ENCODE assay signal across 10 cellular contexts in genomic region chr11:110818032-110818687, GRCh38.
DNase-seq lines count a peak whose midpoint lies in the region; ATAC-seq, FAIRE-seq and TF ChIP-seq lines count a peak whose summit lies in the region.
"Had no signal": no experiment of that assay in that cellular context is flagged by ENCODE, and none has a peak within 500 bp of the region (broad histone marks: within the 10 kb centered on the region; RNA-seq: fewer than 3 reads in every experiment).

No MANE protein-coding gene starts in this region.

- H4K20me1 ChIP-seq in astrocyte (ENCODE audit: insufficient read depth, low read length) = no peaks in the 10 kb centered on the region

- H3K79me2 ChIP-seq in astrocyte (ENCODE audit: insufficient read depth, low read length) = no peaks in the 10 kb centered on the region

- H2BK5ac ChIP-seq in mesenchymal stem cell (ENCODE audit: low read depth, low read length, poor library complexity, severe bottlenecking) = no peak overlapping the region

- no peak overlapping the region for H3K4me2 ChIP-seq in astrocyte (ENCODE audit: low read length)
- H3K4me2 ChIP-seq in mesenchymal stem cell (ENCODE audit: low read length, poor library complexity, severe bottlenecking) = no peak overlapping the region

- H3K9me3 Mint-ChIP-seq in astrocyte (ENCODE audit: unreplicated experiment) = peaks cover 2% of the 10 kb centered on the region

- H3K4me3 ChIP-seq in HEK293 (ENCODE audit: low read depth, low read length) (no peak overlapping the region), astrocyte (ENCODE audit: insufficient read depth, low read depth, low read length) (no peak overlapping the region), mesenchymal stem cell (ENCODE audit: insufficient read depth in 1 of 2, low read depth in 1 of 2, low read length in 2 of 2) (no peak overlapping the region), psoas muscle (no peak overlapping the region)

- no peak overlapping the region for H4K91ac ChIP-seq in mesenchymal stem cell (ENCODE audit: low read length)

- POLR2A ChIA-PET in HEK293 (lab: Yijun Ruan, JAX) = no interaction called here

- no peaks in the 10 kb centered on the region for H3K4me1 Mint-ChIP-seq in astrocyte (ENCODE audit: low read depth, unreplicated experiment)
- H3K4me1 Mint-ChIP-seq in T-helper 17 cell = no peaks in the 10 kb centered on the region

- no peaks in the 10 kb centered on the region for H3K4me1 ChIP-seq in HEK293 (ENCODE audit: control insufficient read depth, insufficient read depth, low read length)
- no peaks in the 10 kb centered on the region for H3K4me1 ChIP-seq in astrocyte (ENCODE audit: insufficient read depth, low read length)
- H3K4me1 ChIP-seq in mesenchymal stem cell (ENCODE audit: control insufficient read depth, insufficient read depth, low read depth, low read length) = no peaks in the 10 kb centered on the region
- H3K4me1 ChIP-seq in psoas muscle = no peaks in the 10 kb centered on the region
- H3K4me1 ChIP-seq: Caco-2 had no signal

- H3K9me3 ChIP-seq in HEK293 (ENCODE audit: control insufficient read depth, insufficient read depth, low read depth, low read length) (no peaks in the 10 kb centered on the region), astrocyte (ENCODE audit: insufficient read depth, low read depth, low read length) (no peaks in the 10 kb centered on the region), mesenchymal stem cell (ENCODE audit: control insufficient read depth, low read length) (no peaks in the 10 kb centered on the region), psoas muscle (peaks cover 9% of the 10 kb centered on the region), T-helper 17 cell (ENCODE audit: control insufficient read depth, low read length, poor library complexity, severe bottlenecking) (no peaks in the 10 kb centered on the region)

- no peak overlapping the region for H2BK12ac ChIP-seq in mesenchymal stem cell (ENCODE audit: low read length in 2 of 2)

- no peak overlapping the region for H3K23ac ChIP-seq in mesenchymal stem cell (ENCODE audit: low read length in 2 of 2)

- H3K27me3 ChIP-seq in astrocyte (ENCODE audit: insufficient read depth, low read length) (no peaks in the 10 kb centered on the region), mesenchymal stem cell (ENCODE audit: control insufficient read depth in 1 of 2, insufficient read depth in 1 of 2, low read length in 2 of 2) (no peaks in the 10 kb centered on the region), psoas muscle (ENCODE audit: insufficient read depth in 3 of 3, low read length in 2 of 3) (no peaks in the 10 kb centered on the region)
- H3K27me3 ChIP-seq: brain microvascular endothelial cell had no signal

- H3K4me3 Mint-ChIP-seq in astrocyte (ENCODE audit: unreplicated experiment) (no peak overlapping the region), T-helper 17 cell (no peak overlapping the region)

- H3K18ac ChIP-seq in mesenchymal stem cell (ENCODE audit: low read depth in 1 of 2, low read length in 2 of 2) = no peak overlapping the region

- H4K8ac ChIP-seq in mesenchymal stem cell (ENCODE audit: low read length) = no peak overlapping the region

- DNase-seq in M059J (ENCODE audit: low read depth) (peak; percentile 80), astrocyte (ENCODE audit: low read depth) (peak; percentile 60), mesenchymal stem cell (peak; percentile 20), psoas muscle (no peak), GM03348 (ENCODE audit: low spot score) (no peak), T-helper 17 cell (no peak)
- DNase-seq: brain microvascular endothelial cell, GOT3 had no signal

- TF ChIP-seq CTCF in HEK293 (tag by site-specific recombination; IDR thresholded peaks at IDR 0.05) (no peak), astrocyte (IDR thresholded peaks at IDR 0.05; ENCODE audit: insufficient read depth, low read depth, low read length) (no peak), psoas muscle (IDR thresholded peaks at IDR 0.05) (no peak)

- H3K36me3 Mint-ChIP-seq in astrocyte (ENCODE audit: low read depth, unreplicated experiment) (no peaks in the 10 kb centered on the region), T-helper 17 cell (ENCODE audit: low read depth) (no peaks in the 10 kb centered on the region)

- no peaks in the 10 kb centered on the region for H3K79me1 ChIP-seq in mesenchymal stem cell (replicated peaks; ENCODE audit: low read length, poor library complexity, severe bottlenecking)

- no peak overlapping the region for H2BK15ac ChIP-seq in mesenchymal stem cell (ENCODE audit: low read depth, poor library complexity, severe bottlenecking)

- WGBS in mesenchymal stem cell = 67% methylated on average over 5 of the region's 6 CpGs
- 86 to 88% (median 86%) methylated on average over 6 of the region's 6 CpGs for WGBS in psoas muscle, 3 donors

- H3K27ac ChIP-seq in HEK293 (ENCODE audit: extremely low read depth, low read depth, low read length) (no peak overlapping the region), astrocyte (ENCODE audit: low read depth, low read length) (no peak overlapping the region), mesenchymal stem cell (ENCODE audit: low read length, poor library complexity, severe bottlenecking) (no peak overlapping the region), psoas muscle (no peak overlapping the region)
- H3K27ac ChIP-seq: brain microvascular endothelial cell had no signal

- H3K27me3 Mint-ChIP-seq in astrocyte (ENCODE audit: low read depth, unreplicated experiment) = peaks cover 6% of the 10 kb centered on the region
- no peaks in the 10 kb centered on the region for H3K27me3 Mint-ChIP-seq in T-helper 17 cell

- no peak overlapping the region for H2AK5ac ChIP-seq in mesenchymal stem cell (ENCODE audit: low read length, severe bottlenecking)

- ATAC-seq in psoas muscle (no peak), T-helper 17 cell (no peak)

- intact Hi-C loops in psoas muscle (cut with DNase I) = no loop called here

- CTCF ChIA-PET in HEK293 (lab: Yijun Ruan, JAX) = no interaction called here

- FAIRE-seq in astrocyte (lab: Jason Lieb, UNC) = no peak

- no peak overlapping the region for H3K14ac ChIP-seq in mesenchymal stem cell (ENCODE audit: low read length in 2 of 2)

- no peak overlapping the region for H2AFZ ChIP-seq in astrocyte (ENCODE audit: low read depth, low read length)
- H2AFZ ChIP-seq in mesenchymal stem cell (ENCODE audit: low read depth, low read length) = no peak overlapping the region

- H2BK120ac ChIP-seq in mesenchymal stem cell (ENCODE audit: low read depth, low read length) = no peak overlapping the region

- H3K36me3 ChIP-seq in HEK293 (ENCODE audit: control insufficient read depth in 2 of 2, insufficient read depth in 1 of 2, low read length in 2 of 2) (no peaks in the 10 kb centered on the region), astrocyte (ENCODE audit: insufficient read depth, low read length) (no peaks in the 10 kb centered on the region), mesenchymal stem cell (ENCODE audit: control insufficient read depth in 1 of 2, insufficient read depth in 2 of 2, low read depth in 1 of 2, low read length in 2 of 2) (no peaks in the 10 kb centered on the region), psoas muscle (ENCODE audit: insufficient read depth in 1 of 2, low read depth in 1 of 2) (no peaks in the 10 kb centered on the region)
- H3K36me3 ChIP-seq: brain microvascular endothelial cell had no signal

- no peak overlapping the region for H3K4ac ChIP-seq in mesenchymal stem cell (ENCODE audit: low read depth in 1 of 2, low read length in 2 of 2)

- no peak overlapping the region for H3K9ac ChIP-seq in astrocyte (ENCODE audit: low read length)
- no peak overlapping the region for H3K9ac ChIP-seq in mesenchymal stem cell (ENCODE audit: low read length)

- H3K27ac Mint-ChIP-seq in astrocyte (ENCODE audit: unreplicated experiment) = peak overlapping the region; percentile 53
- H3K27ac Mint-ChIP-seq in T-helper 17 cell = no peak overlapping the region

TF ChIP-seq in HEK293, 187 proteins besides CTCF, POLR2A, EP300 and RAD21 (continues in another document):
- no peak for TF ChIP-seq ZEB2 (tag by site-specific recombination; IDR thresholded peaks at IDR 0.05)
- TF ChIP-seq ZNF157 (tag by site-specific recombination; IDR thresholded peaks at IDR 0.05) = no peak
- TF ChIP-seq ZSCAN16 (tag by site-specific recombination; IDR thresholded peaks at IDR 0.05) = no peak
- TF ChIP-seq SETDB1 (IDR thresholded peaks at IDR 0.05; ENCODE audit: insufficient read length, low read length) = peak; percentile 67
- TF ChIP-seq FEZF1 (tag by site-specific recombination; IDR thresholded peaks at IDR 0.05) = no peak
- TF ChIP-seq SCRT2 (tag by site-specific recombination; IDR thresholded peaks at IDR 0.05) = 0 out of 2 replicates have a peak, but pooled peaks have one; percentile 34
- TF ChIP-seq ZNF510 (tag by site-specific recombination; IDR thresholded peaks at IDR 0.05; ENCODE audit: insufficient replicate concordance) = no peak
- TF ChIP-seq ZNF692 (tag by site-specific recombination; IDR thresholded peaks at IDR 0.05) = no peak
- TF ChIP-seq AEBP2 (tag by site-specific recombination; IDR thresholded peaks at IDR 0.05; ENCODE audit: borderline replicate concordance) = no peak

Comparison
In these comparisons a context has a peak if more than half of its experiments do, and no peak if none do; other contexts are left out.
1. DNase-seq: peak in M059J (single experiment), astrocyte (single experiment) and mesenchymal stem cell (single experiment); none in psoas muscle (0 of 2), GM03348 (single experiment) and T-helper 17 cell (0 of 3).